Comparison of ENCODE assay signal across 24 cellular contexts in the genomic region with DNA sequence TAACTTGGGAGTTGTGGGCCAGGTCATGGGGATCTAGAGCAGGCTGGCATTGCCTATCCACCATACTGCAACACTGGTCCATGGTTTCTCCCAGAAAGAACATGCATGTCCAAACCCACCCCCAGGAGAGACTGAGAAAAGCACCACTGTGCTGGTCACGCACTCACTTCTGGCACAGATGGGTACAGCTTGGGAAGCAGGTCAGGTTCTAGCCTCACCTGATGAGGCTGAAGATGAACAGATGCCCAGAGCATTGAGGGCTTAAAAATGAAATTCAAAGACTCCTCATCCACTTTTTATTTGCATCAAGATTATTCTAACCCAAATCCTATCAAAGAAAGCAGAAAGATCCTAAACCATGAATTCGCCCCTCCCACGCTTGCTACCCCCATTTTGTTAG.
"Had no signal": no experiment of that assay in that cellular context is flagged by ENCODE, and none has a peak within 500 bp of the region (broad histone marks: within the 10 kb centered on the region; RNA-seq: fewer than 3 reads in every experiment).

No MANE protein-coding gene starts in this region.

- ATAC-seq: HepG2, K562, Panc1, PC-3, Right ventricle myocardium inferior, SK-N-SH treated with all-trans-retinoic acid at 6 μM for 48 hours had no signal

- H3K36me3 ChIP-seq: SJCRH30 had no signal

- H3K27ac ChIP-seq: SJCRH30 had no signal

- H3K9me3 ChIP-seq: SJCRH30 had no signal

- H3K4me1 Mint-ChIP-seq: IgD-negative memory B cell had no signal

- H3K27ac Mint-ChIP-seq: IgD-negative memory B cell had no signal

- H3K27me3 Mint-ChIP-seq: IgD-negative memory B cell had no signal

- H3K4me3 ChIP-seq: K562, SJCRH30 had no signal

- H3K4me1 ChIP-seq: SJCRH30 had no signal

- DNase-seq: NCI-H1092; NCI-H1105 treated with DMSO at 0.1 percent for 48 hours; NCI-H1417 treated with DMSO at 0.1 percent for 48 hours; NCI-H146; NCI-H1694 treated with DMSO at 0.1 percent for 48 hours; NCI-H1930; NCI-H2081; NCI-H2107; NCI-H2227 treated with DMSO at 0.1 percent for 48 hours; NCI-H446; NCI-H510A; NCI-H524 treated with DMSO at 0.1 percent for 48 hours; NCI-H69; NCI-H774; NK-92 treated with Interleukin-12 subunit alpha and Interleukin-12 subunit beta, amount 100 ng/mL, for 24 hours; PC-3; SHP77 treated with DMSO at 0.1 percent for 48 hours; SJCRH30 had no signal

- H3K4me3 Mint-ChIP-seq: IgD-negative memory B cell had no signal
